Comparison of ENCODE assay signal across 2 cellular contexts in genomic region chr12:108390495-108391203, GRCh38.
TF ChIP-seq lines count a peak whose summit lies in the region.

No MANE protein-coding gene starts in this region.

TF ChIP-seq in HEK293, 187 proteins besides CTCF, POLR2A, EP300 and RAD21:
- TF ChIP-seq GLIS1 (tag by site-specific recombination; IDR thresholded peaks at IDR 0.05) (peak; percentile 69), ZIC2 (tag by site-specific recombination; IDR thresholded peaks at IDR 0.05) (peak; percentile 78), KLF17 (tag by site-specific recombination; IDR thresholded peaks at IDR 0.05) (no peak)

TF ChIP-seq in H1, 55 proteins besides CTCF, POLR2A, EP300 and RAD21:
- TF ChIP-seq YY1 (IDR thresholded peaks at IDR 0.05; ENCODE audit: low read depth, low read length) (peak; percentile 26; the same call in 1 of the 2 replicates), ASH2L (IDR thresholded peaks at IDR 0.05; ENCODE audit: low read length) (no peak)
